Comparison of ENCODE assay signal across 8 cellular contexts in the genomic region with DNA sequence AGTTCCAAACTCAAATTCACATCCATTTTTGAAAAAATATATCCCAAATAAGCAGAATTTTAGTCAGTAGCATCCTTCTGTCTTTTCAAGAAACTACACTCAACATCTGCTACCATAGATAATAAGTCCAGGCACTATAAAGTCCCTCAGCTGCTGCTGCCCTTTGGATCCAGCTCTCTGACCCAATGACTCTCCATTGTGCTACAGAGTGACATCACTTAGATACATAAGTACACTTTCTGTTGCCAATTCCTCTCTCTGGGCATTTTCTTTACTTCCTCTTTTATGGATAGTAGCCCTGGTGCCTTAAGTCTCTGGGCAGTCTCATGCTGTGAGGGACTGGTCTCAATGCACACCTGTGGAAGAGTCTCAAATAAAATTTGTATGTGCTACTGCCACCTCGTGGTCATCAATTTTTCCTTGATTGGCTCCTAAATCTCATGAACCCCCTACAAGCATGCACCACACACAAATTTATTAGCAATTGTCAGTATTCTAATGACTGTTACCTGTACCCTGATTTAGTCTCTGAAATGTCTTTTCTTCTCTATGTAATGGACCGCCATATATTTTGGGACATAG.
DNase-seq lines count a peak whose midpoint lies in the region; ATAC-seq and FAIRE-seq lines count a peak whose summit lies in the region.

No MANE protein-coding gene starts in this region.

- peak; percentile 27 for DNase-seq in DMS153 treated with DMSO at 0.1 percent for 48 hours (lab: John Stamatoyannopoulos, UW; ENCODE audit: unreplicated experiment)
- DNase-seq in GM19239 (ENCODE audit: insufficient read length, low spot score), result no peak
- peak; percentile 64 for DNase-seq in SK-MEL-5 (ENCODE audit: low read depth, low spot score)
- DNase-seq in iris pigment epithelial cell (ENCODE audit: low read depth), result peak; percentile 36
- DNase-seq in NCI-H1694 treated with DMSO at 0.1 percent for 48 hours (lab: John Stamatoyannopoulos, UW), result no peak
- no peak for DNase-seq in activated naive CD4-positive, alpha-beta T cell treated with Interleukin-2 at 50 U/mL for 16 hours
- no peak for DNase-seq in T-helper 2 cell

- in situ Hi-C loops in SK-MEL-5 (cut with HindIII; ENCODE audit: low pct_unique_long_range_greater_than_20kb, low sequenced_read_pairs), result no loop called here

- peak; percentile 79 for FAIRE-seq in GM19239 (lab: Jason Lieb, UNC)

- peak; percentile 84 for ATAC-seq in HG03342 (IDR thresholded peaks at IDR 0.05; ENCODE audit: unreplicated experiment)

Comparison
In these comparisons a context has a peak if more than half of its experiments do, and no peak if none do; other contexts are left out.
1. DNase-seq: peak in DMS153 treated with DMSO at 0.1 percent for 48 hours (single experiment), SK-MEL-5 (single experiment) and iris pigment epithelial cell (single experiment); none in GM19239 (single experiment), NCI-H1694 treated with DMSO at 0.1 percent for 48 hours (single experiment), activated naive CD4-positive, alpha-beta T cell treated with Interleukin-2 at 50 U/mL for 16 hours (single experiment) and T-helper 2 cell (0 of 5).